ENCODE assay signal across 10 cellular contexts in the genomic region with DNA sequence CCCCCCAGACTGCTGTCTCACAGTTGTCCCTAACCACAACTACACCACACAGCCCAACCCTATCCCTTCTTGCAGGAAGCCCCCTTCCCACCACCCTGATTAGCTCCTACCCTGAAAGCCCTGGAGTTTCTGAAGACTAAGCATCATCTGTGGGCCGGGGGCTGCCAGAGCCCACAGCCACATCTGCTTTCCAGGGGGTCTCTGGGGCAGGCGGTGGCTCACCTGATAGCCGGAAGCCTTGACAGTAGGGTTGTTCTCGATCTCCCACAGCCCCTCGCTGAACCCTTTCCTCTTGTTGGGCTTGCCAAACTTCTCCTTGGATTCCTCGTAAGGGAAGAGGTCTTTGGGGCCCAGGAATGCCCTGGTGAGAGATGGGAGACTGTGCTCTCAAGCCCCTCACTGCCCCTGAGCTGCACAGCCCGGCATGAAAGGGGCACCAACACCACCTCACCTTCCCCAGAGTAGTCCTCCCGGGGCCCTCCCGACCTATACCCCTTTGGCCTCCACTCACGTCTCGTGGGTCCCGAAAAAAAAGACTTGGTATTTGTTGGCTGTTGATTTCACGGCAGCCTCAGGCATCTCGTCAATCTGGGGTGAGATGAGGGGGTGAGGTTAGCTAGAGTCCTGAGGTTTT. TPM values are rescaled to one million over a fixed set of nuclear protein-coding genes. Genes with fewer than 3 reads are reported as not detected.
DNase-seq lines count a peak whose midpoint lies in the region; ATAC-seq and TF ChIP-seq lines count a peak whose summit lies in the region.
"Had no signal": no experiment of that assay in that cellular context is flagged by ENCODE, and none has a peak within 500 bp of the region (broad histone marks: within the 10 kb centered on the region; RNA-seq: fewer than 3 reads in every experiment).

No MANE protein-coding gene starts in this region.

- no peak overlapping the region for H2BK5ac ChIP-seq in trophoblast cell (ENCODE audit: low read depth, low read length, poor library complexity)

- H3K4me3 ChIP-seq in Karpas-422 (ENCODE audit: low read length) (no peak overlapping the region), trophoblast cell (ENCODE audit: low read depth, low read length) (no peak overlapping the region)

- H3K36me3 Mint-ChIP-seq in CD4-positive, alpha-beta T cell (ENCODE audit: low read depth): peaks cover 52% of the 10 kb centered on the region
- H3K36me3 Mint-ChIP-seq in effector memory CD8-positive, alpha-beta T cell (ENCODE audit: insufficient read depth): peaks cover 50% of the 10 kb centered on the region

- no peak overlapping the region for H4K91ac ChIP-seq in trophoblast cell (ENCODE audit: low read depth, low read length)

- CTCF ChIA-PET in CD4-positive, alpha-beta T cell (lab: Charles Lee): interaction anchor here (1.3 kb wide), 1 partner anchor 19 kb away, joined by 5 read pairs; no protein-coding TSS in a partner anchor

- H3K14ac ChIP-seq in trophoblast cell (ENCODE audit: low read length): no peak overlapping the region

- no peaks in the 10 kb centered on the region for H3K27me3 ChIP-seq in CD4-positive, alpha-beta T cell (ENCODE audit: control insufficient read depth, insufficient read depth, low read length)
- no peaks in the 10 kb centered on the region for H3K27me3 ChIP-seq in Karpas-422 (ENCODE audit: low read length)
- no peaks in the 10 kb centered on the region for H3K27me3 ChIP-seq in trophoblast cell (ENCODE audit: insufficient read depth, low read length)

- H3K4me2 ChIP-seq in Karpas-422 (ENCODE audit: low read depth, low read length, poor library complexity, severe bottlenecking): no peak overlapping the region
- no peak overlapping the region for H3K4me2 ChIP-seq in trophoblast cell (ENCODE audit: low read length)

- H3K9ac ChIP-seq in Karpas-422 (ENCODE audit: low read length) (no peak overlapping the region), trophoblast cell (ENCODE audit: low read length) (peak overlapping the region; percentile 32)

- no peak overlapping the region for H3K4me3 Mint-ChIP-seq in CD4-positive, alpha-beta T cell
- H3K4me3 Mint-ChIP-seq in effector memory CD8-positive, alpha-beta T cell: no peak overlapping the region

- H3K9me3 ChIP-seq in CD4-positive, alpha-beta T cell (ENCODE audit: control insufficient read depth, low read length): no peaks in the 10 kb centered on the region
- H3K9me3 ChIP-seq in Karpas-422 (ENCODE audit: low read length) (no peaks in the 10 kb centered on the region), trophoblast cell (ENCODE audit: insufficient read depth, low read depth, low read length) (no peaks in the 10 kb centered on the region)

- no peak for ATAC-seq in CD4-positive, alpha-beta T cell (ENCODE audit: poor library complexity)
- no peak for ATAC-seq in effector memory CD8-positive, alpha-beta T cell (replicated peaks)
- no peak for ATAC-seq in GM18868 (IDR thresholded peaks at IDR 0.05; ENCODE audit: unreplicated experiment)
- ATAC-seq: HepG2 had no signal

- no peaks in the 10 kb centered on the region for H3K9me2 ChIP-seq in Karpas-422 (replicated peaks; ENCODE audit: insufficient read depth, low read length)

- H3K36me3 ChIP-seq in Karpas-422 (ENCODE audit: insufficient read depth, low read length) (peaks cover 10% of the 10 kb centered on the region; the same call in 1 of the 2 replicates), trophoblast cell (ENCODE audit: control insufficient read depth in 1 of 2, insufficient read depth in 2 of 2, low read length in 2 of 2) (peaks cover 33 to 40% of the 10 kb centered on the region in 2 experiments)

- POLR2A ChIA-PET in CD4-positive, alpha-beta T cell (lab: Charles Lee): interaction anchor here (1.9 kb wide), 1 partner anchor 23 kb away, joined by 5 read pairs; a partner anchor contains a TSS

- H3K79me2 ChIP-seq in Karpas-422 (ENCODE audit: low read length) (peaks cover 60% of the 10 kb centered on the region), trophoblast cell (ENCODE audit: control insufficient read depth, insufficient read depth, low read length, poor library complexity) (peaks cover 38% of the 10 kb centered on the region)

- H2BK12ac ChIP-seq in trophoblast cell (ENCODE audit: low read length): peak overlapping the region; percentile 19

- no peak for TF ChIP-seq CTCF in CD4-positive, alpha-beta T cell (IDR thresholded peaks at IDR 0.05)

- H3K23ac ChIP-seq in trophoblast cell (ENCODE audit: low read length): no peak overlapping the region

- peak overlapping the region; percentile 93 for H3K4ac ChIP-seq in trophoblast cell (ENCODE audit: low read depth, low read length)

- H4K20me1 ChIP-seq in Karpas-422 (ENCODE audit: insufficient read depth, low read depth, low read length): peaks cover 25% of the 10 kb centered on the region

- H4K8ac ChIP-seq in trophoblast cell (ENCODE audit: low read depth, low read length): peak overlapping the region; percentile 57

- H3K18ac ChIP-seq in trophoblast cell (ENCODE audit: low read length): peak overlapping the region; percentile 33

- peak overlapping the region; percentile 48 for H4K12ac ChIP-seq in trophoblast cell (ENCODE audit: low read depth, low read length)

- H3K4me1 ChIP-seq in Karpas-422 (ENCODE audit: low read length) (peaks cover 65% of the 10 kb centered on the region), trophoblast cell (ENCODE audit: control insufficient read depth in 1 of 2, insufficient read depth in 2 of 2, low read length in 2 of 2) (peaks cover 40 to 42% of the 10 kb centered on the region in 2 experiments)

- no CpG with 5 or more reads among the region's 14 CpGs for WGBS in trophoblast cell (ENCODE audit: extremely low coverage, insufficient coverage, insufficient read length)

- H2BK120ac ChIP-seq in trophoblast cell (ENCODE audit: insufficient read depth, low read length, poor library complexity): no peak overlapping the region

- no peak overlapping the region for H2AK5ac ChIP-seq in trophoblast cell (ENCODE audit: low read length)

- H3K27me3 Mint-ChIP-seq in CD4-positive, alpha-beta T cell: no peaks in the 10 kb centered on the region
- no peaks in the 10 kb centered on the region for H3K27me3 Mint-ChIP-seq in effector memory CD8-positive, alpha-beta T cell

- no peak overlapping the region for H2AFZ ChIP-seq in Karpas-422 (ENCODE audit: low read length)
- no peak overlapping the region for H2AFZ ChIP-seq in trophoblast cell (ENCODE audit: insufficient read depth, low read length, poor library complexity)

- H3K27ac Mint-ChIP-seq in CD4-positive, alpha-beta T cell: peak overlapping the region; percentile 85
- H3K27ac Mint-ChIP-seq in effector memory CD8-positive, alpha-beta T cell: peak overlapping the region; percentile 97 to 98

- DNase-seq in CD4-positive, alpha-beta T cell: no peak
- DNase-seq in Karpas-422: peak; percentile 23
- no peak for DNase-seq in effector memory CD8-positive, alpha-beta T cell
- no peak for DNase-seq in trophoblast cell
- DNase-seq in effector CD8-positive, alpha-beta T cell (lab: John Stamatoyannopoulos, UW): no peak
- DNase-seq in ureter (ENCODE audit: low spot score): no peak
- DNase-seq in NCI-H2171 treated with DMSO at 0.1 percent for 48 hours (lab: John Stamatoyannopoulos, UW): no peak
- DNase-seq: activated T-cell treated with anti-CD3 and anti-CD28 coated beads, Interleukin-2, amount 50 U/mL, for 48 hours had no signal

- intact Hi-C loops in CD4-positive, alpha-beta T cell (cut with DNase I, micrococcal nuclease): loop anchor here in 1 of 2 experiments (5.0 to 10.0 kb wide), 3 partner anchors 463 to 693 kb away; a partner anchor contains a TSS

- peaks cover 69% of the 10 kb centered on the region for H3K4me1 Mint-ChIP-seq in CD4-positive, alpha-beta T cell (ENCODE audit: low read depth)
- peaks cover 59 to 63% of the 10 kb centered on the region in 2 donors for H3K4me1 Mint-ChIP-seq in effector memory CD8-positive, alpha-beta T cell (ENCODE audit: low read depth in 2 of 2)

- peaks cover 31% of the 10 kb centered on the region for H3K79me1 ChIP-seq in trophoblast cell (ENCODE audit: low read length)

- H3K27ac ChIP-seq in CD4-positive, alpha-beta T cell (ENCODE audit: low read depth, low read length): no peak overlapping the region
- H3K27ac ChIP-seq in Karpas-422 (ENCODE audit: low read length) (no peak overlapping the region), trophoblast cell (ENCODE audit: low read depth, low read length) (no peak overlapping the region)

- H3K9me3 Mint-ChIP-seq in CD4-positive, alpha-beta T cell: peaks cover 2% of the 10 kb centered on the region
- peaks cover 0 to 2% of the 10 kb centered on the region in 2 donors for H3K9me3 Mint-ChIP-seq in effector memory CD8-positive, alpha-beta T cell

RNA-seq across cellular contexts. Expression of a gene that starts 4.0 kb away (rescaled TPM):
- total RNA-seq in CD4-positive, alpha-beta T cell: 10 to 100 TPM; 11.7 to 11.9 TPM
- 102 and 113 TPM in 2 replicates for total RNA-seq in Karpas-422 (2014; rRNA removed; shearing (Covaris generic); ENCODE audit: low replicate concordance)
- 40.5 and 40.7 TPM in 2 replicates for polyA plus RNA-seq in trophoblast cell (2013)
- total RNA-seq in ureter: 91.6 TPM

RNA-seq across cellular contexts. Expression of a gene that starts 6.6 kb away (rescaled TPM):
- total RNA-seq in CD4-positive, alpha-beta T cell: 10 to 100 TPM; 60.8 TPM
- total RNA-seq in Karpas-422 (2014; rRNA removed; shearing (Covaris generic); ENCODE audit: low replicate concordance): 191 and 237 TPM in 2 replicates
- polyA plus RNA-seq in trophoblast cell (2013): 216 and 223 TPM in 2 replicates
- total RNA-seq in ureter: 151 TPM

RNA-seq across cellular contexts. Expression of a gene that starts 16.3 kb away (rescaled TPM):
- total RNA-seq in CD4-positive, alpha-beta T cell: 10 to 100 TPM; 44.2 to 50.9 TPM
- 17.9 and 18.4 TPM in 2 replicates for total RNA-seq in Karpas-422 (2014; rRNA removed; shearing (Covaris generic); ENCODE audit: low replicate concordance)
- polyA plus RNA-seq in trophoblast cell (2013): 44.2 and 46.1 TPM in 2 replicates
- total RNA-seq in ureter: 42.7 TPM

RNA-seq across cellular contexts. Expression of a gene that starts 16.6 kb away (rescaled TPM):
- total RNA-seq in CD4-positive, alpha-beta T cell: 10 to 100 TPM; 10.6 to 12.0 TPM
- total RNA-seq in Karpas-422 (2014; rRNA removed; shearing (Covaris generic); ENCODE audit: low replicate concordance): 22.8 and 26.5 TPM in 2 replicates
- polyA plus RNA-seq in trophoblast cell (2013): 15.9 and 18.0 TPM in 2 replicates
- 49.5 TPM for total RNA-seq in ureter

RNA-seq across cellular contexts. Expression of a gene that starts 22.4 kb away (rescaled TPM):
- 10 to 100 TPM; 49.5 to 50.0 TPM for total RNA-seq in CD4-positive, alpha-beta T cell
- 39.6 and 50.0 TPM in 2 replicates for total RNA-seq in Karpas-422 (2014; rRNA removed; shearing (Covaris generic); ENCODE audit: low replicate concordance)
- polyA plus RNA-seq in trophoblast cell (2013): 156 and 169 TPM in 2 replicates
- 70.9 TPM for total RNA-seq in ureter
